In genomic region chr17:76929572-76929971, GRCh38 we compare ENCODE assay signal across 29 cellular contexts.
"Had no signal": no experiment of that assay in that cellular context is flagged by ENCODE, and none has a peak within 500 bp of the region (broad histone marks: within the 10 kb centered on the region; RNA-seq: fewer than 3 reads in every experiment).

No MANE protein-coding gene starts in this region.

- H3K36me3 Mint-ChIP-seq: memory B cell; naive B cell; natural killer cell treated with Interleukin-12 subunit alpha and Interleukin-12 subunit beta and Interleukin-15 and Interleukin-18, amount 100 ng/mL, for 72 hours had no signal

- H3K4me3 ChIP-seq: coronary artery, esophagus muscularis mucosa, gastroesophageal sphincter, heart right ventricle, lung, mucosa of descending colon, neural progenitor cell, prostate gland, right atrium auricular region, smooth muscle cell, stomach, testis, tibial nerve, vagina had no signal

- H3K4me3 Mint-ChIP-seq: memory B cell; naive B cell; natural killer cell treated with Interleukin-12 subunit alpha and Interleukin-12 subunit beta and Interleukin-15 and Interleukin-18, amount 100 ng/mL, for 72 hours; neural progenitor cell had no signal

- H2AFZ ChIP-seq: neural progenitor cell had no signal

- H3K9me3 ChIP-seq: esophagus muscularis mucosa, gastroesophageal sphincter, heart right ventricle, mucosa of descending colon, prostate gland, right atrium auricular region, stomach, testis, tibial nerve, vagina had no signal

- H3K4me1 ChIP-seq: foreskin keratinocyte, prostate gland, right atrium auricular region, stomach, tibial nerve, vagina had no signal

- H3K9me3 Mint-ChIP-seq: memory B cell; natural killer cell treated with Interleukin-12 subunit alpha and Interleukin-12 subunit beta and Interleukin-15 and Interleukin-18, amount 100 ng/mL, for 72 hours; neural progenitor cell had no signal

- H3K27me3 ChIP-seq: neural progenitor cell, right atrium auricular region, testis, tibial nerve, vagina had no signal

- DNase-seq: dermis blood vessel endothelial cell; effector memory CD4-positive, alpha-beta T cell; foreskin keratinocyte; heart right ventricle; hippocampal formation; kidney glomerular epithelial cell; left colon; left ventricle myocardium superior; mucosa of descending colon; naive B cell; stimulated activated CD4-positive, alpha-beta T cell treated with anti-CD3 and anti-CD28 coated beads, Interleukin-12 subunit alpha, Interleukin-12 subunit beta, amount 100 ng/mL, for 4 hours; stimulated activated CD4-positive, alpha-beta T cell treated with anti-CD3 and anti-CD28 coated beads, Interleukin-1b, Interleukin-23, amount 100 ng/mL, for 48 hours; stimulated activated CD4-positive, alpha-beta T cell treated with anti-CD3 and anti-CD28 coated beads, Interleukin-4, amount 100 ng/mL, for 1 hour; stimulated activated CD8-positive, alpha-beta memory T cell treated with anti-CD3 and anti-CD28 coated beads, Interleukin-4, amount 100 ng/mL, for 48 hours; stimulated activated naive CD4-positive, alpha-beta T cell treated with Interleukin-2 at 50 U/mL for 16 hours; stomach; testis had no signal

- H3K27ac Mint-ChIP-seq: memory B cell; natural killer cell treated with Interleukin-12 subunit alpha and Interleukin-12 subunit beta and Interleukin-15 and Interleukin-18, amount 100 ng/mL, for 72 hours; neural progenitor cell had no signal

- H3K36me3 ChIP-seq: esophagus muscularis mucosa, gastroesophageal sphincter, heart right ventricle, neural progenitor cell, prostate gland, right atrium auricular region, stomach, tibial nerve, vagina had no signal

- H3K27ac ChIP-seq: coronary artery, esophagus muscularis mucosa, foreskin keratinocyte, gastroesophageal sphincter, heart right ventricle, neural progenitor cell, prostate gland, right atrium auricular region, stomach, testis, tibial nerve, vagina had no signal

- H3K4me2 ChIP-seq: neural progenitor cell, smooth muscle cell had no signal

- H3K4me1 Mint-ChIP-seq: memory B cell, naive B cell had no signal
